In genomic region chr5:65742565-65743231, GRCh38 we compare ENCODE assay signal across 7 cellular contexts. TPM values are rescaled to one million over a fixed set of nuclear protein-coding genes. Genes with fewer than 3 reads are reported as not detected.
DNase-seq lines count a peak whose midpoint lies in the region; ATAC-seq and FAIRE-seq lines count a peak whose summit lies in the region.

No MANE protein-coding gene starts in this region.

- H3K27ac Mint-ChIP-seq in naive B cell: peak overlapping the region in 1 of 6 donors; percentile 75

- peak; percentile 93 for DNase-seq in ELR (ENCODE audit: low read depth)
- peak; percentile 35 for DNase-seq in GM19239 (ENCODE audit: insufficient read length, low spot score)
- peak; percentile 52 for DNase-seq in RPMI8226
- DNase-seq in naive B cell: peak; percentile 11
- DNase-seq in mucosa of gallbladder (ENCODE audit: low spot score): no peak

- no peaks in the 10 kb centered on the region for H3K27me3 Mint-ChIP-seq in naive B cell

- ATAC-seq in HG03280 (IDR thresholded peaks at IDR 0.05; ENCODE audit: unreplicated experiment) (peak; percentile 75), naive B cell (ENCODE audit: low read depth in 2 of 2) (peak; percentile 49)

- peaks cover 0 to 4% (median 0%) of the 10 kb centered on the region in 7 donors for H3K9me3 Mint-ChIP-seq in naive B cell

- no peak overlapping the region for H3K4me3 Mint-ChIP-seq in naive B cell

- FAIRE-seq in GM19239 (lab: Jason Lieb, UNC): peak; percentile 89
- FAIRE-seq in colon (lab: Jason Lieb, UNC): peak; percentile 5

- no peaks in the 10 kb centered on the region for H3K36me3 Mint-ChIP-seq in naive B cell

- no peaks in the 10 kb centered on the region for H3K4me1 Mint-ChIP-seq in naive B cell

RNA-seq across cellular contexts. Expression of gene NLN, which starts 20.7 kb away (rescaled TPM):
- 1 to 10 TPM; 1.9 to 7.3 (median 4.1) TPM for polyA plus RNA-seq in naive B cell (ENCODE audit: low read depth in 6 of 6)
- 14.8 TPM for total RNA-seq in mucosa of gallbladder

RNA-seq across cellular contexts. Expression of gene SGTB, which starts 20.8 kb away (rescaled TPM):
- polyA plus RNA-seq in naive B cell (ENCODE audit: low read depth in 6 of 6): 1 to 10 TPM; 1.9 to 4.3 (median 3.2) TPM
- total RNA-seq in mucosa of gallbladder: 6.5 TPM
